In the genomic region with DNA sequence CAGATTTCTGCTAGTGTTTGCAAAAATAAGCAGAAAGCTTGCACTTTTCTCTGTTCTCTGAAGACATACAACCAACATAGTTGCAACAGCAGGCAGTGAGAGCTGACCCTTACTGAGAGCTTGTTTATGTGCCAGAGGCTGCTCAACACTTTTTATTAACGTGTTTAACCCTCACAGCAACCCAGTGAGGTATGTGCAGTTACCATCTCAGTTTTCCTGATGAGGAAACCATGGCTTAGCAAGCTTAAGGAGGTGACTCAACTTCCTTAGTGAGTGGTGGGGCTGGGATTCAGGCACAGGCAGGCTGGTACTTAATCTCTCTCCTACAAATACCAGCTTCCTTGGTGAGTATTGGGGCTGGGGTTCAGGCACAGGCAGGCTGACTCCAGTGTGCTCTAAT, we compare ENCODE assay signal across 17 cellular contexts.
DNase-seq lines count a peak whose midpoint lies in the region; ATAC-seq and TF ChIP-seq lines count a peak whose summit lies in the region.
"Had no signal": no experiment of that assay in that cellular context is flagged by ENCODE, and none has a peak within 500 bp of the region (broad histone marks: within the 10 kb centered on the region; RNA-seq: fewer than 3 reads in every experiment).

No MANE protein-coding gene starts in this region.

- no peaks in the 10 kb centered on the region for H3K27me3 ChIP-seq in parathyroid adenoma (ENCODE audit: control insufficient read depth, insufficient read depth, low read length)
- H3K27me3 ChIP-seq: stomach, vagina had no signal

- intact Hi-C loops in sciatic nerve (cut with DNase I), result no loop called here

- DNase-seq in EH (ENCODE audit: low read depth) (peak; percentile 9), RKO (ENCODE audit: low spot score) (peak; percentile 50), fibroblast of gingiva (ENCODE audit: low read depth) (peak; percentile 25), sciatic nerve (ENCODE audit: low spot score) (no peak), foreskin melanocyte (no peak)
- no peak for DNase-seq in NK-92 treated with Interleukin-12 subunit alpha and Interleukin-12 subunit beta, amount 100 ng/mL, for 24 hours (lab: John Stamatoyannopoulos, UW)
- DNase-seq: activated CD4-positive, alpha-beta T cell treated with anti-CD3 and anti-CD28 coated beads, Interleukin-2, amount 50 U/mL, for 48 hours; activated T-cell treated with anti-CD3 and anti-CD28 coated beads, Interleukin-2, amount 50 U/mL, for 4 hours; AML-193; NCI-H146; SK-N-SH; stomach had no signal

- no peaks in the 10 kb centered on the region for H3K36me3 ChIP-seq in parathyroid adenoma (ENCODE audit: control insufficient read depth, insufficient read depth, low read length)
- H3K36me3 ChIP-seq: stomach, vagina had no signal

- peak overlapping the region; percentile 73 for H2AFZ ChIP-seq in parathyroid adenoma

- peaks cover 27% of the 10 kb centered on the region for H3K4me1 ChIP-seq in parathyroid adenoma
- H3K4me1 ChIP-seq: vagina had no signal

- H3K27ac ChIP-seq in parathyroid adenoma, result peak overlapping the region; percentile 83
- H3K27ac ChIP-seq: HL-60, stomach, vagina had no signal

- H3K4me2 ChIP-seq in parathyroid adenoma (ENCODE audit: low read length), result peak overlapping the region; percentile 5
- H3K4me2 ChIP-seq: SK-N-SH had no signal

- no peak overlapping the region for H3K4me3 ChIP-seq in parathyroid adenoma (ENCODE audit: low read depth, low read length)
- H3K4me3 ChIP-seq: stomach, vagina had no signal

- ATAC-seq in sciatic nerve (no peak), HG03460 (IDR thresholded peaks at IDR 0.05; ENCODE audit: unreplicated experiment) (no peak)
- ATAC-seq: activated T-cell treated with anti-CD3 and anti-CD28 coated beads, Interleukin-2, amount 50 U/mL, for 4 hours; left lobe of liver had no signal

- no peaks in the 10 kb centered on the region for H3K79me2 ChIP-seq in parathyroid adenoma

- no peaks in the 10 kb centered on the region for H3K9me3 ChIP-seq in parathyroid adenoma (ENCODE audit: control insufficient read depth, low read length)
- H3K9me3 ChIP-seq: SK-N-SH, stomach, vagina had no signal

- no peak for TF ChIP-seq CTCF in parathyroid adenoma (IDR thresholded peaks at IDR 0.05)

- no peak overlapping the region for H3K9ac ChIP-seq in parathyroid adenoma
- H3K9ac ChIP-seq: SK-N-SH had no signal

Comparison
In these comparisons a context has a peak if more than half of its experiments do, and no peak if none do; other contexts are left out.
1. DNase-seq: peak in EH (single experiment), RKO (single experiment) and fibroblast of gingiva (single experiment); none in sciatic nerve (single experiment), NK-92 treated with Interleukin-12 subunit alpha and Interleukin-12 subunit beta, amount 100 ng/mL, for 24 hours (single experiment) and foreskin melanocyte (single experiment).